Comparison of ENCODE assay signal across 1 cellular context in the genomic region with DNA sequence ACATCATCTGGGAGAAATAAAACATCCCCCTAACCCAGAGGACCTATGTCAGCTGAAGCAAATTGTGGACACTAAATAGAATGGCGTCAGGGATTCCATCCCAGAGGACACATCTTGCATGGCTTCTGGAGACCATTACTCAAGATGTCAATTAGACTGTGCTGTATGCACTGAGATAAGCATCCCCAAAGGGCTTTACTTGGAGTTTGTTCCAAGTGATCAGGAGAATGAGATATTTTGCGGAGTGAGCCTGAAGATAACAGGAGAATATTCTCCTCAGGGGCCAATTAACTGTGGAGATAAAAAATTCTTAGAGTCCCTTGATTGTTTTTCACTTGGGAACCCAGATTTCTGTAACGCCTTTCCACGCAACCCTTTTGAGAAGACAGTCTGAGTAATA.
TF ChIP-seq lines count a peak whose summit lies in the region.

No MANE protein-coding gene starts in this region.

TF ChIP-seq in K562, 482 proteins besides CTCF, POLR2A, EP300 and RAD21 (continued from another document and continues in another):
- TF ChIP-seq ZNF174 (CRISPR knock-in tag; IDR thresholded peaks at IDR 0.05): no peak
- no peak for TF ChIP-seq HNRNPL (IDR thresholded peaks at IDR 0.05; ENCODE audit: low read depth, low read length)
- TF ChIP-seq, protein P1, sequence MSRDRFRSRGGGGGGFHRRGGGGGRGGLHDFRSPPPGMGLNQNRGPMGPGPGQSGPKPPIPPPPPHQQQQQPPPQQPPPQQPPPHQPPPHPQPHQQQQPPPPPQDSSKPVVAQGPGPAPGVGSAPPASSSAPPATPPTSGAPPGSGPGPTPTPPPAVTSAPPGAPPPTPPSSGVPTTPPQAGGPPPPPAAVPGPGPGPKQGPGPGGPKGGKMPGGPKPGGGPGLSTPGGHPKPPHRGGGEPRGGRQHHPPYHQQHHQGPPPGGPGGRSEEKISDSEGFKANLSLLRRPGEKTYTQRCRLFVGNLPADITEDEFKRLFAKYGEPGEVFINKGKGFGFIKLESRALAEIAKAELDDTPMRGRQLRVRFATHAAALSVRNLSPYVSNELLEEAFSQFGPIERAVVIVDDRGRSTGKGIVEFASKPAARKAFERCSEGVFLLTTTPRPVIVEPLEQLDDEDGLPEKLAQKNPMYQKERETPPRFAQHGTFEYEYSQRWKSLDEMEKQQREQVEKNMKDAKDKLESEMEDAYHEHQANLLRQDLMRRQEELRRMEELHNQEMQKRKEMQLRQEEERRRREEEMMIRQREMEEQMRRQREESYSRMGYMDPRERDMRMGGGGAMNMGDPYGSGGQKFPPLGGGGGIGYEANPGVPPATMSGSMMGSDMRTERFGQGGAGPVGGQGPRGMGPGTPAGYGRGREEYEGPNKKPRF (IDR thresholded peaks at IDR 0.05; ENCODE audit: low read depth, low read length): no peak
- peak; percentile 88 for TF ChIP-seq TAL1 (IDR thresholded peaks at IDR 0.05)
- TF ChIP-seq ZNF197 (CRISPR knock-in tag; IDR thresholded peaks at IDR 0.05; ENCODE audit: low read depth): no peak; the same call in 1 of the 2 replicates
- TF ChIP-seq SOX6 (IDR thresholded peaks at IDR 0.05): peak; percentile 75
- TF ChIP-seq IFI16 (CRISPR knock-in tag; IDR thresholded peaks at IDR 0.05): no peak
- TF ChIP-seq ZNF766 (CRISPR knock-in tag; conservative IDR thresholded peaks at IDR 0.05): peak; percentile 54; the same call in 1 of the 2 replicates
- no peak for TF ChIP-seq MECOM (CRISPR knock-in tag; IDR thresholded peaks at IDR 0.05)
- TF ChIP-seq, protein P2, sequence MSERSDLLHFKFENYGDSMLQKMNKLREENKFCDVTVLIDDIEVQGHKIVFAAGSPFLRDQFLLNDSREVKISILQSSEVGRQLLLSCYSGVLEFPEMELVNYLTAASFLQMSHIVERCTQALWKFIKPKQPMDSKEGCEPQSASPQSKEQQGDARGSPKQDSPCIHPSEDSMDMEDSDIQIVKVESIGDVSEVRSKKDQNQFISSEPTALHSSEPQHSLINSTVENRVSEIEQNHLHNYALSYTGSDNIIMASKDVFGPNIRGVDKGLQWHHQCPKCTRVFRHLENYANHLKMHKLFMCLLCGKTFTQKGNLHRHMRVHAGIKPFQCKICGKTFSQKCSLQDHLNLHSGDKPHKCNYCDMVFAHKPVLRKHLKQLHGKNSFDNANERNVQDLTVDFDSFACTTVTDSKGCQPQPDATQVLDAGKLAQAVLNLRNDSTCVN (CRISPR knock-in tag; IDR thresholded peaks at IDR 0.05): no peak
- peak in 1 of 2 experiments; percentile 93; a peak in 2 of 4 replicates for TF ChIP-seq RCOR1 (IDR thresholded peaks at IDR 0.05; ENCODE audit: borderline replicate concordance in 1 of 2, low read depth in 2 of 2, low read length in 2 of 2)
- no peak for TF ChIP-seq PCBP1 (IDR thresholded peaks at IDR 0.05; ENCODE audit: low read depth, low read length, poor library complexity, severe bottlenecking)
- TF ChIP-seq SIN3A (IDR thresholded peaks at IDR 0.05; ENCODE audit: borderline replicate concordance in 2 of 2, control insufficient read depth in 1 of 2, low read depth in 2 of 2, low read length in 2 of 2): no peak
- no peak for TF ChIP-seq MAZ (CRISPR knock-in tag; conservative IDR thresholded peaks at IDR 0.05 in 1 of 2, IDR thresholded peaks at IDR 0.05 in 1 of 2)
- TF ChIP-seq, protein P3, sequence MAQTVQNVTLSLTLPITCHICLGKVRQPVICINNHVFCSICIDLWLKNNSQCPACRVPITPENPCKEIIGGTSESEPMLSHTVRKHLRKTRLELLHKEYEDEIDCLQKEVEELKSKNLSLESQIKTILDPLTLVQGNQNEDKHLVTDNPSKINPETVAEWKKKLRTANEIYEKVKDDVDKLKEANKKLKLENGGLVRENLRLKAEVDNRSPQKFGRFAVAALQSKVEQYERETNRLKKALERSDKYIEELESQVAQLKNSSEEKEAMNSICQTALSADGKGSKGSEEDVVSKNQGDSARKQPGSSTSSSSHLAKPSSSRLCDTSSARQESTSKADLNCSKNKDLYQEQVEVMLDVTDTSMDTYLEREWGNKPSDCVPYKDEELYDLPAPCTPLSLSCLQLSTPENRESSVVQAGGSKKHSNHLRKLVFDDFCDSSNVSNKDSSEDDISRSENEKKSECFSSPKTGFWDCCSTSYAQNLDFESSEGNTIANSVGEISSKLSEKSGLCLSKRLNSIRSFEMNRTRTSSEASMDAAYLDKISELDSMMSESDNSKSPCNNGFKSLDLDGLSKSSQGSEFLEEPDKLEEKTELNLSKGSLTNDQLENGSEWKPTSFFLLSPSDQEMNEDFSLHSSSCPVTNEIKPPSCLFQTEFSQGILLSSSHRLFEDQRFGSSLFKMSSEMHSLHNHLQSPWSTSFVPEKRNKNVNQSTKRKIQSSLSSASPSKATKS (CRISPR knock-in tag; IDR thresholded peaks at IDR 0.05): no peak
- TF ChIP-seq, protein P4, sequence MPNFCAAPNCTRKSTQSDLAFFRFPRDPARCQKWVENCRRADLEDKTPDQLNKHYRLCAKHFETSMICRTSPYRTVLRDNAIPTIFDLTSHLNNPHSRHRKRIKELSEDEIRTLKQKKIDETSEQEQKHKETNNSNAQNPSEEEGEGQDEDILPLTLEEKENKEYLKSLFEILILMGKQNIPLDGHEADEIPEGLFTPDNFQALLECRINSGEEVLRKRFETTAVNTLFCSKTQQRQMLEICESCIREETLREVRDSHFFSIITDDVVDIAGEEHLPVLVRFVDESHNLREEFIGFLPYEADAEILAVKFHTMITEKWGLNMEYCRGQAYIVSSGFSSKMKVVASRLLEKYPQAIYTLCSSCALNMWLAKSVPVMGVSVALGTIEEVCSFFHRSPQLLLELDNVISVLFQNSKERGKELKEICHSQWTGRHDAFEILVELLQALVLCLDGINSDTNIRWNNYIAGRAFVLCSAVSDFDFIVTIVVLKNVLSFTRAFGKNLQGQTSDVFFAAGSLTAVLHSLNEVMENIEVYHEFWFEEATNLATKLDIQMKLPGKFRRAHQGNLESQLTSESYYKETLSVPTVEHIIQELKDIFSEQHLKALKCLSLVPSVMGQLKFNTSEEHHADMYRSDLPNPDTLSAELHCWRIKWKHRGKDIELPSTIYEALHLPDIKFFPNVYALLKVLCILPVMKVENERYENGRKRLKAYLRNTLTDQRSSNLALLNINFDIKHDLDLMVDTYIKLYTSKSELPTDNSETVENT (CRISPR knock-in tag; IDR thresholded peaks at IDR 0.05): no peak
- no peak for TF ChIP-seq MTA1 (IDR thresholded peaks at IDR 0.05; ENCODE audit: borderline replicate concordance)
- no peak for TF ChIP-seq E2F3 (CRISPR knock-in tag; IDR thresholded peaks at IDR 0.05)
- TF ChIP-seq, protein P5, sequence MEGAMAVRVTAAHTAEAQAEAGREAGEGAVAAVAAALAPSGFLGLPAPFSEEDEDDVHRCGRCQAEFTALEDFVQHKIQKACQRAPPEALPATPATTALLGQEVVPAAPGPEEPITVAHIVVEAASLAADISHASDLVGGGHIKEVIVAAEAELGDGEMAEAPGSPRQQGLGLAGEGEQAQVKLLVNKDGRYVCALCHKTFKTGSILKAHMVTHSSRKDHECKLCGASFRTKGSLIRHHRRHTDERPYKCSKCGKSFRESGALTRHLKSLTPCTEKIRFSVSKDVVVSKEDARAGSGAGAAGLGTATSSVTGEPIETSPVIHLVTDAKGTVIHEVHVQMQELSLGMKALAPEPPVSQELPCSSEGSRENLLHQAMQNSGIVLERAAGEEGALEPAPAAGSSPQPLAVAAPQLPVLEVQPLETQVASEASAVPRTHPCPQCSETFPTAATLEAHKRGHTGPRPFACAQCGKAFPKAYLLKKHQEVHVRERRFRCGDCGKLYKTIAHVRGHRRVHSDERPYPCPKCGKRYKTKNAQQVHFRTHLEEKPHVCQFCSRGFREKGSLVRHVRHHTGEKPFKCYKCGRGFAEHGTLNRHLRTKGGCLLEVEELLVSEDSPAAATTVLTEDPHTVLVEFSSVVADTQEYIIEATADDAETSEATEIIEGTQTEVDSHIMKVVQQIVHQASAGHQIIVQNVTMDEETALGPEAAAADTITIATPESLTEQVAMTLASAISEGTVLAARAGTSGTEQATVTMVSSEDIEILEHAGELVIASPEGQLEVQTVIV (CRISPR knock-in tag; IDR thresholded peaks at IDR 0.05; ENCODE audit: borderline replicate concordance): no peak
- TF ChIP-seq DPF2 (IDR thresholded peaks at IDR 0.05): peak; percentile 52; the same call in 1 of the 2 replicates
- no peak for TF ChIP-seq RBBP5 (IDR thresholded peaks at IDR 0.05; ENCODE audit: borderline replicate concordance, insufficient read depth, low read length, poor library complexity, severe bottlenecking)
- TF ChIP-seq MCM7 (IDR thresholded peaks at IDR 0.05): no peak
- TF ChIP-seq, protein P6, sequence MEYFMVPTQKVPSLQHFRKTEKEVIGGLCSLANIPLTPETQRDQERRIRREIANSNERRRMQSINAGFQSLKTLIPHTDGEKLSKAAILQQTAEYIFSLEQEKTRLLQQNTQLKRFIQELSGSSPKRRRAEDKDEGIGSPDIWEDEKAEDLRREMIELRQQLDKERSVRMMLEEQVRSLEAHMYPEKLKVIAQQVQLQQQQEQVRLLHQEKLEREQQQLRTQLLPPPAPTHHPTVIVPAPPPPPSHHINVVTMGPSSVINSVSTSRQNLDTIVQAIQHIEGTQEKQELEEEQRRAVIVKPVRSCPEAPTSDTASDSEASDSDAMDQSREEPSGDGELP (CRISPR knock-in tag; IDR thresholded peaks at IDR 0.05; ENCODE audit: borderline replicate concordance): no peak
- TF ChIP-seq CBX2 (IDR thresholded peaks at IDR 0.05; ENCODE audit: insufficient read depth, low read length, poor library complexity, severe bottlenecking): no peak
- TF ChIP-seq TCF3 (CRISPR knock-in tag; IDR thresholded peaks at IDR 0.05): peak; percentile 63
- no peak for TF ChIP-seq ZNF780A (CRISPR knock-in tag; IDR thresholded peaks at IDR 0.05)
- TF ChIP-seq ZC3H11A (IDR thresholded peaks at IDR 0.05; ENCODE audit: low read depth, low read length): no peak
- no peak for TF ChIP-seq ZNF445 (CRISPR knock-in tag; IDR thresholded peaks at IDR 0.05; ENCODE audit: low read depth)
- no peak for TF ChIP-seq MYNN (IDR thresholded peaks at IDR 0.05)
- TF ChIP-seq MYNN (CRISPR knock-in tag; IDR thresholded peaks at IDR 0.05): no peak
- TF ChIP-seq ZNF24 (IDR thresholded peaks at IDR 0.05): no peak
- TF ChIP-seq NCOA6 (IDR thresholded peaks at IDR 0.05): no peak
- TF ChIP-seq MEF2A (IDR thresholded peaks at IDR 0.05; ENCODE audit: control insufficient read depth, low read depth, low read length): no peak
- no peak for TF ChIP-seq HEY1 (CRISPR knock-in tag; IDR thresholded peaks at IDR 0.05; ENCODE audit: borderline replicate concordance)
- TF ChIP-seq, protein P7, sequence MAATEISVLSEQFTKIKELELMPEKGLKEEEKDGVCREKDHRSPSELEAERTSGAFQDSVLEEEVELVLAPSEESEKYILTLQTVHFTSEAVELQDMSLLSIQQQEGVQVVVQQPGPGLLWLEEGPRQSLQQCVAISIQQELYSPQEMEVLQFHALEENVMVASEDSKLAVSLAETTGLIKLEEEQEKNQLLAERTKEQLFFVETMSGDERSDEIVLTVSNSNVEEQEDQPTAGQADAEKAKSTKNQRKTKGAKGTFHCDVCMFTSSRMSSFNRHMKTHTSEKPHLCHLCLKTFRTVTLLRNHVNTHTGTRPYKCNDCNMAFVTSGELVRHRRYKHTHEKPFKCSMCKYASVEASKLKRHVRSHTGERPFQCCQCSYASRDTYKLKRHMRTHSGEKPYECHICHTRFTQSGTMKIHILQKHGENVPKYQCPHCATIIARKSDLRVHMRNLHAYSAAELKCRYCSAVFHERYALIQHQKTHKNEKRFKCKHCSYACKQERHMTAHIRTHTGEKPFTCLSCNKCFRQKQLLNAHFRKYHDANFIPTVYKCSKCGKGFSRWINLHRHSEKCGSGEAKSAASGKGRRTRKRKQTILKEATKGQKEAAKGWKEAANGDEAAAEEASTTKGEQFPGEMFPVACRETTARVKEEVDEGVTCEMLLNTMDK (IDR thresholded peaks at IDR 0.05; ENCODE audit: borderline replicate concordance, insufficient read depth, low read depth, low read length, poor library complexity, severe bottlenecking): no peak
- no peak for TF ChIP-seq TEAD2 (tag; IDR thresholded peaks at IDR 0.05)
- TF ChIP-seq, protein P8, sequence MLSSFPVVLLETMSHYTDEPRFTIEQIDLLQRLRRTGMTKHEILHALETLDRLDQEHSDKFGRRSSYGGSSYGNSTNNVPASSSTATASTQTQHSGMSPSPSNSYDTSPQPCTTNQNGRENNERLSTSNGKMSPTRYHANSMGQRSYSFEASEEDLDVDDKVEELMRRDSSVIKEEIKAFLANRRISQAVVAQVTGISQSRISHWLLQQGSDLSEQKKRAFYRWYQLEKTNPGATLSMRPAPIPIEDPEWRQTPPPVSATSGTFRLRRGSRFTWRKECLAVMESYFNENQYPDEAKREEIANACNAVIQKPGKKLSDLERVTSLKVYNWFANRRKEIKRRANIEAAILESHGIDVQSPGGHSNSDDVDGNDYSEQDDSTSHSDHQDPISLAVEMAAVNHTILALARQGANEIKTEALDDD (IDR thresholded peaks at IDR 0.05): no peak
- TF ChIP-seq SREBF2 (CRISPR knock-in tag; IDR thresholded peaks at IDR 0.05): no peak
- TF ChIP-seq, protein P9, sequence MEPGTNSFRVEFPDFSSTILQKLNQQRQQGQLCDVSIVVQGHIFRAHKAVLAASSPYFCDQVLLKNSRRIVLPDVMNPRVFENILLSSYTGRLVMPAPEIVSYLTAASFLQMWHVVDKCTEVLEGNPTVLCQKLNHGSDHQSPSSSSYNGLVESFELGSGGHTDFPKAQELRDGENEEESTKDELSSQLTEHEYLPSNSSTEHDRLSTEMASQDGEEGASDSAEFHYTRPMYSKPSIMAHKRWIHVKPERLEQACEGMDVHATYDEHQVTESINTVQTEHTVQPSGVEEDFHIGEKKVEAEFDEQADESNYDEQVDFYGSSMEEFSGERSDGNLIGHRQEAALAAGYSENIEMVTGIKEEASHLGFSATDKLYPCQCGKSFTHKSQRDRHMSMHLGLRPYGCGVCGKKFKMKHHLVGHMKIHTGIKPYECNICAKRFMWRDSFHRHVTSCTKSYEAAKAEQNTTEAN (CRISPR knock-in tag; IDR thresholded peaks at IDR 0.05): no peak
- TF ChIP-seq GATAD2B (IDR thresholded peaks at IDR 0.05; ENCODE audit: borderline replicate concordance): no peak
- no peak for TF ChIP-seq RHOXF2B (CRISPR knock-in tag; conservative IDR thresholded peaks at IDR 0.05)
- no peak for TF ChIP-seq ZNF140 (CRISPR knock-in tag; IDR thresholded peaks at IDR 0.05)
- 0 out of 2 replicates have a peak, but pooled peaks have one; percentile 33 for TF ChIP-seq LEF1 (IDR thresholded peaks at IDR 0.05)
- 0 out of 2 replicates have a peak, but pooled peaks have one; percentile 43 for TF ChIP-seq PYGO2 (tag; IDR thresholded peaks at IDR 0.05)
- no peak for TF ChIP-seq MEF2D (tag; conservative IDR thresholded peaks at IDR 0.05; ENCODE audit: low read depth)
- TF ChIP-seq HIVEP1 (CRISPR knock-in tag; IDR thresholded peaks at IDR 0.05): no peak
- TF ChIP-seq, protein P10, sequence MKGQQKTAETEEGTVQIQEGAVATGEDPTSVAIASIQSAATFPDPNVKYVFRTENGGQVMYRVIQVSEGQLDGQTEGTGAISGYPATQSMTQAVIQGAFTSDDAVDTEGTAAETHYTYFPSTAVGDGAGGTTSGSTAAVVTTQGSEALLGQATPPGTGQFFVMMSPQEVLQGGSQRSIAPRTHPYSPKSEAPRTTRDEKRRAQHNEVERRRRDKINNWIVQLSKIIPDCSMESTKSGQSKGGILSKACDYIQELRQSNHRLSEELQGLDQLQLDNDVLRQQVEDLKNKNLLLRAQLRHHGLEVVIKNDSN (CRISPR knock-in tag; IDR thresholded peaks at IDR 0.05): no peak
- TF ChIP-seq PHF20 (IDR thresholded peaks at IDR 0.05; ENCODE audit: partially characterized antibody): no peak
- TF ChIP-seq JUN (IDR thresholded peaks at IDR 0.05; ENCODE audit: borderline replicate concordance, low read depth, low read length): no peak
- no peak for TF ChIP-seq JUN (CRISPR knock-in tag; IDR thresholded peaks at IDR 0.05; ENCODE audit: borderline replicate concordance)
- TF ChIP-seq MBD2 (IDR thresholded peaks at IDR 0.05; ENCODE audit: borderline replicate concordance, low read depth): no peak
- no peak for TF ChIP-seq ZNF253 (CRISPR knock-in tag; conservative IDR thresholded peaks at IDR 0.05)
- no peak for TF ChIP-seq CBX5 (IDR thresholded peaks at IDR 0.05; ENCODE audit: borderline replicate concordance, low read depth)
- no peak for TF ChIP-seq ZNF583 (CRISPR knock-in tag; IDR thresholded peaks at IDR 0.05)
